In the genomic region with DNA sequence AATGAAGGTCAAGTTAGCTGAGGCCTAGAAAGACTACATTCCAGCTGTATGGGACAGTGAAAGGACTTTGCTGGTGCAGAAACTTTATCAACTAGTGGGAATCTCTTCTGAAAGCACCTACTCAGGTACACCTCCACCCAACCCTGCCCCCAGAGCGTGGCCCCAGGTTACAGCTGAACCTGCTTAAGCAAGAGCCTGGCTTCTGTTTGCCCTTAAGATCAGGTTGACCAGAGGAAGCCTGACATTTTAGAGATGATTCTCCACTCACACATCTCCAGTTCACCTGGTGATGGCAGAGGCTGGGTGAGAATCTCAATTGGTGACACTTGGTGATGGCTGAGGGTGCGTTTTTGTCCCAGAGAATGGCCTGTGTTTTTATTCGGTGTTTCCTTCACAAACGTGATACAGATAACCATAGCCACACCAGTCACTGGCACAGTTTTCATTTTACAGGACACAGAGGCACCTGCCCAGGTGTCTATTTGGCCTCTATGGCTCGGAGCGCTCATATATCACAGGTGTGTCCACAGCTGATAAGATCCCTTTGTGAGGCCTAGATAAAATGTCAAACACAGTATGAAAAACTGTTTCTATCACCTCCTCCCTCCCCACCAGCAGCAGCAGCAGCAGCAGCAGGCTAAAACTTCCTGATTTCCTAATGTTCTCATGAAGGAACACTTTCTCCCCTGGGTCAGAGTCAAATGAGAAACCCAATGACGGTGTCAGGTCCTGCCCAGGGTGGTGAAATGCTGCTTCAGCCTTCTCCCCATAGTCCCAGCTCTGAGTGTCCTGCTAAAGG, we compare ENCODE assay signal across 33 cellular contexts. TPM values are rescaled to one million over a fixed set of nuclear protein-coding genes. Genes with fewer than 3 reads are reported as not detected.
DNase-seq lines count a peak whose midpoint lies in the region; ATAC-seq, FAIRE-seq and TF ChIP-seq lines count a peak whose summit lies in the region.
"Had no signal": no experiment of that assay in that cellular context is flagged by ENCODE, and none has a peak within 500 bp of the region (broad histone marks: within the 10 kb centered on the region; RNA-seq: fewer than 3 reads in every experiment).

No MANE protein-coding gene starts in this region.

- no peak overlapping the region for H4K8ac ChIP-seq in IMR-90 (ENCODE audit: low read depth in 2 of 2, low read length in 2 of 2)

- H2AFZ ChIP-seq in IMR-90 (replicated peaks; ENCODE audit: low read length, poor library complexity) (peak overlapping the region; percentile 13), OCI-LY1 (ENCODE audit: low read length) (no peak overlapping the region), HepG2 (ENCODE audit: low read length) (no peak overlapping the region)

- no TSS peak for BruUV-seq in IMR-90 (replicated peaks; lab: Mats Ljungman, UMichigan)
- BruUV-seq in HepG2 (replicated peaks; lab: Mats Ljungman, UMichigan), result no TSS peak

- no peaks in the 10 kb centered on the region for H3K79me2 ChIP-seq in OCI-LY1 (ENCODE audit: insufficient read depth, low read length)
- no peaks in the 10 kb centered on the region for H3K79me2 ChIP-seq in HepG2 (ENCODE audit: insufficient read depth, low read length)

- no peak overlapping the region for H4K5ac ChIP-seq in IMR-90 (ENCODE audit: low read depth, low read length)

- H3K27ac Mint-ChIP-seq in progenitor cell of endocrine pancreas, result peak overlapping the region; percentile 79
- H3K27ac Mint-ChIP-seq: activated CD4-positive, alpha-beta T cell treated with anti-CD3 and anti-CD28 coated beads, Interleukin-2, amount 10 ng/mL, durations not matched to agents 24 days and 14 days; dendritic cell treated with granulocyte-macrophage colony-stimulating factor and Interleukin-4, amounts not matched to agents 40 ng/mL and 50 ng/mL, for 4 days; mesothelial cell of epicardium; nephron progenitor cell; stimulated activated effector memory CD8-positive, alpha-beta T cell treated with anti-CD3 and anti-CD28 coated beads, Interleukin-12 subunit alpha, Interleukin-12 subunit beta, amount 100 ng/mL, for 72 hours had no signal

- DNase-seq in IMR-90 (no peak), HepG2 (ENCODE audit: low spot score) (no peak), progenitor cell of endocrine pancreas (ENCODE audit: low spot score, unreplicated experiment) (no peak), T1000 (lab: John Stamatoyannopoulos, UW) (no peak), NCI-H82 treated with DMSO at 0.1 percent for 48 hours (lab: John Stamatoyannopoulos, UW; ENCODE audit: unreplicated experiment) (no peak)
- DNase-seq: activated CD4-positive, alpha-beta T cell treated with anti-CD3 and anti-CD28 coated beads, Interleukin-2, amount 10 ng/mL, durations not matched to agents 24 days and 14 days; activated gamma-delta T cell treated with Interleukin-2 at 50 U/mL for 16 hours; activated T-cell treated with anti-CD3 and anti-CD28 coated beads, Interleukin-2, amount 50 U/mL, for 4 hours; central memory CD4-positive, alpha-beta T cell; DND-41; left ventricle myocardium superior; NCI-H1092 treated with DMSO at 0.1 percent for 48 hours; NCI-H1930; NCI-H226; NCI-H748 treated with DMSO at 0.1 percent for 48 hours; nephron progenitor cell; OCI-M1; SK-N-SH; stimulated activated CD4-positive, alpha-beta T cell treated with anti-CD3 and anti-CD28 coated beads, Interleukin-4, amount 100 ng/mL, for 24 hours; uterus; WERI-Rb-1 had no signal

- TF ChIP-seq CTCF in IMR-90 (conservative IDR thresholded peaks at IDR 0.05; ENCODE audit: low read depth, low read length), result no peak
- TF ChIP-seq CTCF in OCI-LY1 (IDR thresholded peaks at IDR 0.05; ENCODE audit: low read length), result no peak
- TF ChIP-seq CTCF in HepG2 (CRISPR knock-in tag; IDR thresholded peaks at IDR 0.05), result no peak
- no peak for TF ChIP-seq CTCF in progenitor cell of endocrine pancreas (IDR thresholded peaks at IDR 0.05; ENCODE audit: unreplicated experiment)
- no peak for TF ChIP-seq CTCF in gastroesophageal sphincter (IDR thresholded peaks at IDR 0.05)

- no peak overlapping the region for H2BK20ac ChIP-seq in IMR-90 (ENCODE audit: low read depth, low read length)

- H3K36me3 Mint-ChIP-seq in progenitor cell of endocrine pancreas (ENCODE audit: insufficient read depth), result no peaks in the 10 kb centered on the region
- H3K36me3 Mint-ChIP-seq: mesothelial cell of epicardium; stimulated activated effector memory CD8-positive, alpha-beta T cell treated with anti-CD3 and anti-CD28 coated beads, Interleukin-12 subunit alpha, Interleukin-12 subunit beta, amount 100 ng/mL, for 72 hours had no signal

- no peak overlapping the region for H3K56ac ChIP-seq in IMR-90 (ENCODE audit: extremely low read depth, insufficient read depth, low read length)

- POLR2A ChIA-PET in IMR-90 (lab: Charles Lee; ENCODE audit: unreplicated experiment) (no interaction called here), HepG2 (lab: Yijun Ruan, JAX) (interaction anchor here (1.0 kb wide), 1 partner anchor 43 kb away, joined by 3 read pairs; no protein-coding TSS in a partner anchor)

- H3K4me1 ChIP-seq in IMR-90 (ENCODE audit: control insufficient read depth, insufficient read depth, low read length) (no peaks in the 10 kb centered on the region), OCI-LY1 (ENCODE audit: insufficient read depth, low read length, severe bottlenecking) (peaks cover 25% of the 10 kb centered on the region), HepG2 (ENCODE audit: insufficient read depth, low read length) (peaks cover 57% of the 10 kb centered on the region), gastroesophageal sphincter (peaks cover 0 to 8% (median 0%) of the 10 kb centered on the region in 3 donors)
- H3K4me1 ChIP-seq: uterus had no signal

- in situ Hi-C loops in IMR-90 (cut with MboI; ENCODE audit: low sequenced_read_pairs), result no loop called here
- in situ Hi-C loops in HepG2 (cut with HindIII; ENCODE audit: extremely low pct_ligation_motif_present, low pct_unique_long_range_greater_than_20kb), result no loop called here

- no peak overlapping the region for H2AK9ac ChIP-seq in IMR-90 (replicated peaks; ENCODE audit: low read depth, low read length, poor library complexity)

- TF ChIP-seq EP300 in HepG2 (IDR thresholded peaks at IDR 0.05; ENCODE audit: low read depth in 2 of 2, low read length in 2 of 2) (no peak), HepG2 (CRISPR knock-in tag; IDR thresholded peaks at IDR 0.05; ENCODE audit: borderline replicate concordance) (no peak), gastroesophageal sphincter (IDR thresholded peaks at IDR 0.05) (no peak)

- H4K20me1 ChIP-seq in IMR-90 (ENCODE audit: insufficient read depth, low read length) (no peaks in the 10 kb centered on the region), OCI-LY1 (ENCODE audit: insufficient read depth, low read length) (no peaks in the 10 kb centered on the region), HepG2 (ENCODE audit: insufficient read depth, low read length) (no peaks in the 10 kb centered on the region)
- H4K20me1 ChIP-seq: BLaER1 treated with 17β-estradiol and CSF1 and Interleukin-3, amounts not matched to agents 10 nM and 100 nM had no signal

- no peak overlapping the region for H2BK15ac ChIP-seq in IMR-90 (ENCODE audit: low read depth, low read length)

- H3K4me2 ChIP-seq in IMR-90 (ENCODE audit: low read depth, low read length) (no peak overlapping the region), OCI-LY1 (ENCODE audit: low read length) (no peak overlapping the region), HepG2 (ENCODE audit: low read depth, low read length) (peak overlapping the region; percentile 30)
- H3K4me2 ChIP-seq: BLaER1 treated with 17β-estradiol and CSF1 and Interleukin-3, amounts not matched to agents 10 nM and 100 nM; SK-N-SH had no signal

- no peak for FAIRE-seq in HepG2 (lab: Jason Lieb, UNC)
- FAIRE-seq: astrocyte, H1, islet of Langerhans had no signal

- H3K9me3 ChIP-seq in IMR-90 (ENCODE audit: control insufficient read depth, insufficient read depth, low read length) (no peaks in the 10 kb centered on the region), OCI-LY1 (ENCODE audit: low read length) (no peaks in the 10 kb centered on the region), HepG2 (ENCODE audit: low read length) (no peaks in the 10 kb centered on the region), gastroesophageal sphincter (no peaks in the 10 kb centered on the region)
- H3K9me3 ChIP-seq: SK-N-SH, suprapubic skin, uterus had no signal

- H3K4me3 ChIP-seq in IMR-90 (ENCODE audit: insufficient read depth, low read depth, low read length) (no peak overlapping the region), OCI-LY1 (ENCODE audit: low read depth, low read length, poor library complexity, severe bottlenecking) (no peak overlapping the region), HepG2 (replicated peaks in 1 of 3; ENCODE audit: insufficient read depth in 1 of 3, low read depth in 2 of 3, low read length in 3 of 3) (peak overlapping the region in 1 of 3 experiments; percentile 7; a peak in 1 of 6 replicates), gastroesophageal sphincter (no peak overlapping the region)
- H3K4me3 ChIP-seq: BLaER1 treated with 17β-estradiol and CSF1 and Interleukin-3, amounts not matched to agents 10 nM and 100 nM; suprapubic skin; uterus had no signal

- no peak overlapping the region for H2BK120ac ChIP-seq in IMR-90 (ENCODE audit: low read depth, low read length)

- no peak overlapping the region for H3K14ac ChIP-seq in IMR-90 (replicated peaks; ENCODE audit: low read depth, low read length)

- peaks cover 52% of the 10 kb centered on the region for H3K4me1 Mint-ChIP-seq in progenitor cell of endocrine pancreas (ENCODE audit: low read depth)
- H3K4me1 Mint-ChIP-seq: mesothelial cell of epicardium; stimulated activated effector memory CD8-positive, alpha-beta T cell treated with anti-CD3 and anti-CD28 coated beads, Interleukin-12 subunit alpha, Interleukin-12 subunit beta, amount 100 ng/mL, for 72 hours had no signal

- no peaks in the 10 kb centered on the region for H3K9me3 Mint-ChIP-seq in progenitor cell of endocrine pancreas (ENCODE audit: low read depth)
- H3K9me3 Mint-ChIP-seq: activated CD4-positive, alpha-beta T cell treated with anti-CD3 and anti-CD28 coated beads, Interleukin-2, amount 10 ng/mL, durations not matched to agents 24 days and 14 days; activated T-cell treated with anti-CD3 and anti-CD28 coated beads, Interleukin-2, amount 50 U/mL, for 4 hours; dendritic cell treated with granulocyte-macrophage colony-stimulating factor and Interleukin-4, amounts not matched to agents 40 ng/mL and 50 ng/mL, for 4 days; mesothelial cell of epicardium; nephron progenitor cell; stimulated activated effector memory CD8-positive, alpha-beta T cell treated with anti-CD3 and anti-CD28 coated beads, Interleukin-12 subunit alpha, Interleukin-12 subunit beta, amount 100 ng/mL, for 72 hours had no signal

- H3K36me3 ChIP-seq in IMR-90 (ENCODE audit: control insufficient read depth, insufficient read depth, low read length) (no peaks in the 10 kb centered on the region), OCI-LY1 (ENCODE audit: insufficient read depth, low read length) (peaks cover 5% of the 10 kb centered on the region; the same call in 1 of the 2 replicates), HepG2 (replicated peaks in 1 of 2; ENCODE audit: control insufficient read depth in 1 of 2, insufficient read depth in 2 of 2, low read length in 2 of 2) (no peaks in the 10 kb centered on the region), gastroesophageal sphincter (no peaks in the 10 kb centered on the region)
- H3K36me3 ChIP-seq: BLaER1 treated with 17β-estradiol and CSF1 and Interleukin-3, amounts not matched to agents 10 nM and 100 nM; suprapubic skin; uterus; WERI-Rb-1 had no signal

- 70% methylated on average over 2 of the region's 7 CpGs; no CpG with 5 or more reads in 1 of the 2 experiments for WGBS in IMR-90 (ENCODE audit: extremely low coverage in 2 of 2, insufficient read length in 1 of 2), 2 experiments
- 22% methylated on average over 6 of the region's 7 CpGs for WGBS in HepG2 (ENCODE audit: low lambda C conversion rate)
- 89% methylated on average over 5 of the region's 7 CpGs; no CpG with 5 or more reads in 1 of the 2 donors for WGBS in gastroesophageal sphincter (ENCODE audit: low coverage in 1 of 2), 2 donors

- H4K91ac ChIP-seq in IMR-90 (ENCODE audit: insufficient read depth, low read depth, low read length), result no peak overlapping the region

- TF ChIP-seq RAD21 in IMR-90 (IDR thresholded peaks at IDR 0.05; ENCODE audit: low read length), result no peak
- no peak for TF ChIP-seq RAD21 in HepG2 (CRISPR knock-in tag; IDR thresholded peaks at IDR 0.05)

- no peak overlapping the region for H2BK5ac ChIP-seq in IMR-90 (ENCODE audit: low read depth, low read length, poor library complexity, severe bottlenecking)

- H3K9me2 ChIP-seq in OCI-LY1 (ENCODE audit: low read depth, low read length), result no peaks in the 10 kb centered on the region
- H3K9me2 ChIP-seq: SK-N-SH had no signal

- H3K9me1 ChIP-seq in IMR-90 (ENCODE audit: insufficient read depth, low read length), result no peaks in the 10 kb centered on the region

- H3K4me3 Mint-ChIP-seq in progenitor cell of endocrine pancreas (ENCODE audit: low read depth), result no peak overlapping the region
- H3K4me3 Mint-ChIP-seq: activated CD4-positive, alpha-beta T cell treated with anti-CD3 and anti-CD28 coated beads, Interleukin-2, amount 10 ng/mL, durations not matched to agents 24 days and 14 days; activated T-cell treated with anti-CD3 and anti-CD28 coated beads, Interleukin-2, amount 50 U/mL, for 4 hours; dendritic cell treated with granulocyte-macrophage colony-stimulating factor and Interleukin-4, amounts not matched to agents 40 ng/mL and 50 ng/mL, for 4 days; mesothelial cell of epicardium; nephron progenitor cell; stimulated activated effector memory CD8-positive, alpha-beta T cell treated with anti-CD3 and anti-CD28 coated beads, Interleukin-12 subunit alpha, Interleukin-12 subunit beta, amount 100 ng/mL, for 72 hours had no signal

- CTCF ChIA-PET in IMR-90 (lab: Yijun Ruan, JAX), result interaction anchor here (0.6 kb wide), 1 partner anchor 62 kb away, joined by 3 read pairs; no protein-coding TSS in a partner anchor
- CTCF ChIA-PET in HepG2 (lab: Yijun Ruan, JAX; ENCODE audit: low intra/inter-chr PET ratio, low total read pairs), result no interaction called here

- no peak overlapping the region for H2AK5ac ChIP-seq in IMR-90 (ENCODE audit: low read depth, low read length)

- H3K23ac ChIP-seq in IMR-90 (ENCODE audit: low read depth, low read length), result no peak overlapping the region

- H3K79me1 ChIP-seq in IMR-90 (ENCODE audit: low read depth in 1 of 2, low read length in 2 of 2), result no peaks in the 10 kb centered on the region

- H3F3A ChIP-seq in OCI-LY1 (ENCODE audit: insufficient read depth, low read length), result no peaks in the 10 kb centered on the region

- H3K4ac ChIP-seq in IMR-90 (ENCODE audit: low read depth, low read length), result no peak overlapping the region

- H3K9ac ChIP-seq in IMR-90 (ENCODE audit: low read depth, low read length) (no peak overlapping the region), OCI-LY1 (ENCODE audit: low read length) (no peak overlapping the region), HepG2 (ENCODE audit: insufficient read depth, low read depth, low read length) (no peak overlapping the region)
- H3K9ac ChIP-seq: BLaER1 treated with 17β-estradiol and CSF1 and Interleukin-3, amounts not matched to agents 10 nM and 100 nM; SK-N-SH had no signal

- intact Hi-C loops in IMR-90 (cut with micrococcal nuclease), result no loop called here
- intact Hi-C loops in HepG2 (cut with micrococcal nuclease; ENCODE audit: unreplicated experiment), result loop anchor here (2.0 kb wide), 1 partner anchor 25 kb away; a partner anchor contains a TSS

- TF ChIP-seq POLR2A in IMR-90 (IDR thresholded peaks at IDR 0.05; ENCODE audit: low read depth, low read length) (no peak), HepG2 (IDR thresholded peaks at IDR 0.05; ENCODE audit: insufficient read depth in 1 of 2, low read depth in 2 of 2, low read length in 2 of 2) (no peak), gastroesophageal sphincter (IDR thresholded peaks at IDR 0.05) (no peak)

- no peak overlapping the region for H3K27ac ChIP-seq in IMR-90 (ENCODE audit: insufficient read depth, low read length)
- peak overlapping the region; percentile 10 for H3K27ac ChIP-seq in OCI-LY1 (ENCODE audit: low read depth, low read length, poor library complexity, severe bottlenecking)
- H3K27ac ChIP-seq in HepG2 (ENCODE audit: extremely low read length, insufficient read depth, low read length), result peak overlapping the region; percentile 35
- H3K27ac ChIP-seq in gastroesophageal sphincter, result no peak overlapping the region
- H3K27ac ChIP-seq: BLaER1 treated with 17β-estradiol and CSF1 and Interleukin-3, amounts not matched to agents 10 nM and 100 nM; suprapubic skin; uterus; WERI-Rb-1 had no signal

- dilution Hi-C loops in IMR-90 (cut with HindIII; ENCODE audit: low sequenced_read_pairs, unreplicated experiment), result no loop called here

- H3K27me3 ChIP-seq in IMR-90 (ENCODE audit: control insufficient read depth, insufficient read depth, low read length) (no peaks in the 10 kb centered on the region), OCI-LY1 (ENCODE audit: insufficient read depth, low read length) (no peaks in the 10 kb centered on the region), HepG2 (ENCODE audit: control insufficient read depth in 1 of 2, insufficient read depth in 2 of 2, low read length in 2 of 2) (no peaks in the 10 kb centered on the region), gastroesophageal sphincter (no peaks in the 10 kb centered on the region)
- H3K27me3 ChIP-seq: BLaER1 treated with 17β-estradiol and CSF1 and Interleukin-3, amounts not matched to agents 10 nM and 100 nM; suprapubic skin; uterus had no signal

- H3K18ac ChIP-seq in IMR-90 (ENCODE audit: low read depth, low read length), result no peak overlapping the region

- no peaks in the 10 kb centered on the region for H3K27me3 Mint-ChIP-seq in progenitor cell of endocrine pancreas
- H3K27me3 Mint-ChIP-seq: activated CD4-positive, alpha-beta T cell treated with anti-CD3 and anti-CD28 coated beads, Interleukin-2, amount 10 ng/mL, durations not matched to agents 24 days and 14 days; dendritic cell treated with granulocyte-macrophage colony-stimulating factor and Interleukin-4, amounts not matched to agents 40 ng/mL and 50 ng/mL, for 4 days had no signal

- ATAC-seq in IMR-90 (ENCODE audit: low read depth) (no peak), HepG2 (peak; percentile 33; the same call in 2 of the 3 replicates), gastroesophageal sphincter (no peak), GM18873 (IDR thresholded peaks at IDR 0.05; ENCODE audit: low FRiP score, unreplicated experiment) (no peak)
- ATAC-seq: activated T-cell treated with anti-CD3 and anti-CD28 coated beads, Interleukin-2, amount 50 U/mL, for 4 hours; left ventricle myocardium superior; sciatic nerve; stimulated activated effector memory CD8-positive, alpha-beta T cell treated with anti-CD3 and anti-CD28 coated beads, Interleukin-12 subunit alpha, Interleukin-12 subunit beta, amount 100 ng/mL, for 72 hours had no signal

RNA-seq across cellular contexts. Expression of a gene that starts 24.2 kb away (rescaled TPM):
- 0.28 and 0.54 TPM in 2 replicates for total RNA-seq in IMR-90 (2012; rRNA removed)
- 1.6 and 1.7 TPM in 2 replicates for polyA plus RNA-seq in IMR-90 (2012; rRNA removed)
- 0.73 and 0.91 TPM in 2 replicates for polyA plus RNA-seq in IMR-90 (2012; cell fraction: cytosol; rRNA removed)
- 1.6 and 2.2 TPM in 2 replicates for polyA plus RNA-seq in IMR-90 (2012; cell fraction: nucleus; rRNA removed; ENCODE audit: low replicate concordance)
- 0.14 and 0.20 TPM in 2 replicates for total RNA-seq in HepG2 (2016; rRNA removed; fragmentation: Illumina TruSeq; extraction: Trizol)
- 0.09 and 0.10 TPM in 2 replicates for total RNA-seq in HepG2 (2016; cell fraction: cytosol; rRNA removed; fragmentation: Illumina TruSeq; extraction: Trizol; ENCODE audit: low read depth)
- total RNA-seq in HepG2 (2016; cell fraction: insoluble cytoplasmic fraction; rRNA removed; fragmentation: Illumina TruSeq; extraction: Trizol), result 0.12 and 0.22 TPM in 2 replicates
- total RNA-seq in HepG2 (2016; cell fraction: membrane; rRNA removed; fragmentation: Illumina TruSeq; extraction: Trizol), result 0.06 and 0.24 TPM in 2 replicates
- total RNA-seq in HepG2 (2016; cell fraction: nucleus; rRNA removed; fragmentation: Illumina TruSeq; extraction: Trizol), result 0.71 and 1.2 TPM in 2 replicates
- polyA plus RNA-seq in HepG2 (2011; rRNA removed), result 0.12 and 0.13 TPM in 2 replicates
- 0.09 and 0.16 TPM in 2 replicates for polyA plus RNA-seq in HepG2 (2011; cell fraction: cytosol; rRNA removed)
- 0.32 and 0.38 TPM in 2 replicates for polyA plus RNA-seq in HepG2 (2011; cell fraction: nucleus; rRNA removed)
- 0.07 and 0.16 TPM in 2 replicates for polyA plus RNA-seq in HepG2 (2012)
- polyA plus RNA-seq in HepG2 (2016; cell fraction: cytosol; fragmentation: Illumina TruSeq; extraction: Trizol; ENCODE audit: low read depth), result 0.14 and 0.19 TPM in 2 replicates
- 0.19 TPM in 2 replicates for polyA plus RNA-seq in HepG2 (2016; cell fraction: insoluble cytoplasmic fraction; fragmentation: Illumina TruSeq; extraction: Trizol; ENCODE audit: low read depth)
- polyA plus RNA-seq in HepG2 (2016; cell fraction: membrane; fragmentation: Illumina TruSeq; extraction: Trizol; ENCODE audit: low read depth), result 0.08 and 0.18 TPM in 2 replicates
- polyA plus RNA-seq in HepG2 (2016; cell fraction: nucleus; fragmentation: Illumina TruSeq; extraction: Trizol; ENCODE audit: insufficient read depth, low read depth), result 0.17 TPM in 1 of 2 replicates, not detected in the other
- polyA minus RNA-seq in HepG2 (2011; rRNA and poly(A)+ RNA removed; ENCODE audit: low replicate concordance), result 0.80 and 2.9 TPM in 2 replicates
- not detected in 2 replicates for polyA minus RNA-seq in HepG2 (2011; cell fraction: cytosol; rRNA and poly(A)+ RNA removed)
- polyA minus RNA-seq in HepG2 (2011; cell fraction: nucleus; rRNA and poly(A)+ RNA removed), result 0.39 and 0.50 TPM in 2 replicates
- total RNA-seq in progenitor cell of endocrine pancreas, result 10.6 and 14.6 TPM in 2 replicates
- 10 to 100 TPM in 1 of 4 donors, under 1 TPM in 2, not detected in 1; 0.08 to 18.8 (median 0.40) TPM for total RNA-seq in gastroesophageal sphincter

RNA-seq across cellular contexts. Expression of a gene that starts 47.6 kb away (rescaled TPM):
- 27.5 and 32.1 TPM in 2 replicates for total RNA-seq in IMR-90 (2012; rRNA removed)
- polyA plus RNA-seq in IMR-90 (2012; rRNA removed), result 19.2 and 21.6 TPM in 2 replicates
- 5.6 and 6.3 TPM in 2 replicates for polyA plus RNA-seq in IMR-90 (2012; cell fraction: cytosol; rRNA removed)
- polyA plus RNA-seq in IMR-90 (2012; cell fraction: nucleus; rRNA removed; ENCODE audit: low replicate concordance), result 1.5 and 11.9 TPM in 2 replicates
- 22.4 and 24.4 TPM in 2 replicates for total RNA-seq in HepG2 (2016; rRNA removed; fragmentation: Illumina TruSeq; extraction: Trizol)
- total RNA-seq in HepG2 (2016; cell fraction: cytosol; rRNA removed; fragmentation: Illumina TruSeq; extraction: Trizol; ENCODE audit: low read depth), result 4.3 and 5.4 TPM in 2 replicates
- 23.6 and 26.0 TPM in 2 replicates for total RNA-seq in HepG2 (2016; cell fraction: insoluble cytoplasmic fraction; rRNA removed; fragmentation: Illumina TruSeq; extraction: Trizol)
- 14.2 and 15.4 TPM in 2 replicates for total RNA-seq in HepG2 (2016; cell fraction: membrane; rRNA removed; fragmentation: Illumina TruSeq; extraction: Trizol)
- total RNA-seq in HepG2 (2016; cell fraction: nucleus; rRNA removed; fragmentation: Illumina TruSeq; extraction: Trizol), result 15.0 and 18.4 TPM in 2 replicates
- polyA plus RNA-seq in HepG2 (2011; rRNA removed), result 9.5 and 10.2 TPM in 2 replicates
- 6.3 and 7.9 TPM in 2 replicates for polyA plus RNA-seq in HepG2 (2011; cell fraction: cytosol; rRNA removed)
- polyA plus RNA-seq in HepG2 (2011; cell fraction: nucleus; rRNA removed), result 4.6 and 5.9 TPM in 2 replicates
- 21.2 and 25.3 TPM in 2 replicates for polyA plus RNA-seq in HepG2 (2012)
- polyA plus RNA-seq in HepG2 (2016; cell fraction: cytosol; fragmentation: Illumina TruSeq; extraction: Trizol; ENCODE audit: low read depth), result 4.8 and 7.2 TPM in 2 replicates
- 22.2 and 24.2 TPM in 2 replicates for polyA plus RNA-seq in HepG2 (2016; cell fraction: insoluble cytoplasmic fraction; fragmentation: Illumina TruSeq; extraction: Trizol; ENCODE audit: low read depth)
- 9.2 and 10.4 TPM in 2 replicates for polyA plus RNA-seq in HepG2 (2016; cell fraction: membrane; fragmentation: Illumina TruSeq; extraction: Trizol; ENCODE audit: low read depth)
- 17.0 and 18.9 TPM in 2 replicates for polyA plus RNA-seq in HepG2 (2016; cell fraction: nucleus; fragmentation: Illumina TruSeq; extraction: Trizol; ENCODE audit: insufficient read depth, low read depth)
- polyA minus RNA-seq in HepG2 (2011; rRNA and poly(A)+ RNA removed; ENCODE audit: low replicate concordance), result 2.5 and 3.6 TPM in 2 replicates
- 9.4 and 11.4 TPM in 2 replicates for polyA minus RNA-seq in HepG2 (2011; cell fraction: cytosol; rRNA and poly(A)+ RNA removed)
- 5.8 and 7.1 TPM in 2 replicates for polyA minus RNA-seq in HepG2 (2011; cell fraction: nucleus; rRNA and poly(A)+ RNA removed)
- 24.7 and 27.1 TPM in 2 replicates for total RNA-seq in progenitor cell of endocrine pancreas
- 10 to 100 TPM; 29.3 to 42.3 (median 31.7) TPM for total RNA-seq in gastroesophageal sphincter

Comparison
In these comparisons a context has a peak if more than half of its experiments do, and no peak if none do; other contexts are left out.
1. H3K27ac ChIP-seq: peak in OCI-LY1 (single experiment) and HepG2 (single experiment); none in IMR-90 (single experiment) and gastroesophageal sphincter (0 of 4).